In the genomic region with DNA sequence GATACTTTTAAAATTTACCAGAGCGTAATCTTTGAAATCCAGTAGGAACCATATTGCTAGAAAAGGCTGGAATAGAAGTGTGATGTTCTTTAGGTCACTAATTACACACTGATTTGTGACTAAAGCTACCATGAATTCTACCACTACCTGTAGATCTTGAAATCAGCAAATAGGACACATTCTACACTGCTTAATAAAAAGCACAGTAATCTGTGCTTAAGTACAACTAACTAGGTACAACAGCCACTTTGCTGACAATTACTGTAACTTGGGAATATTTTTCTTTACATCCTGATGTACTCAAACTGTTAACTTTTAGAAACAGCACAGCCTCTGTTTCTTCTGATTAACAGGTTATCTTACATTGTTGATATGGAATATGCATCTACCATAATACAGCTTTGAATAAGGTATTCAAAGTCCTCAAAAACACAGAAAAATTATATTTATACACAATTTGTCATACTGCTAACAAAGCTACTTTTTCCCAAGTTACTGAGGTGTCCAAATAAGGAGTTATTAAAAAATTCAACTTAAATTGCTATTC, we compare ENCODE assay signal across 7 cellular contexts. TPM values are rescaled to one million over a fixed set of nuclear protein-coding genes. Genes with fewer than 3 reads are reported as not detected.
DNase-seq lines count a peak whose midpoint lies in the region; ATAC-seq and TF ChIP-seq lines count a peak whose summit lies in the region.
"Not testable (repeated sequence)": the region's sequence is repeated elsewhere in the genome, so short reads cannot be mapped to it uniquely, and the experiment has no call there.

No MANE protein-coding gene starts in this region.

- H3K4ac ChIP-seq in mesenchymal stem cell (ENCODE audit: low read depth in 1 of 2, low read length in 2 of 2), result not testable (repeated sequence)

- H3K27me3 ChIP-seq in GM23248 (replicated peaks; ENCODE audit: insufficient read depth); OCI-LY1 (ENCODE audit: insufficient read depth, low read length); effector memory CD4-positive, alpha-beta T cell (replicated peaks; ENCODE audit: control insufficient read depth, insufficient read depth, low read length, poor library complexity, severe bottlenecking); mesenchymal stem cell (ENCODE audit: control insufficient read depth in 1 of 2, insufficient read depth in 1 of 2, low read length in 2 of 2): not testable (repeated sequence)

- in situ Hi-C loops in GM23248 (cut with MboI), result loop anchor here (25.0 kb wide), 1 partner anchor 600 kb away; no protein-coding TSS in a partner anchor

- H3K23ac ChIP-seq in mesenchymal stem cell (ENCODE audit: low read length in 2 of 2), result not testable (repeated sequence)

- H2AK5ac ChIP-seq in mesenchymal stem cell (ENCODE audit: low read length, severe bottlenecking), result not testable (repeated sequence)

- TF ChIP-seq CTCF in OCI-LY1 (IDR thresholded peaks at IDR 0.05; ENCODE audit: low read length); activated B cell treated with CpG ODN at 0.5 μM for 24 hours (IDR thresholded peaks at IDR 0.05): not testable (repeated sequence)

- H3K79me2 ChIP-seq in GM23248 (ENCODE audit: insufficient read depth), result peaks cover 98% of the 10 kb centered on the region
- peaks cover 99% of the 10 kb centered on the region for H3K79me2 ChIP-seq in OCI-LY1 (ENCODE audit: insufficient read depth, low read length)

- H2AFZ ChIP-seq in GM23248; OCI-LY1 (ENCODE audit: low read length); mesenchymal stem cell (ENCODE audit: low read depth, low read length): not testable (repeated sequence)

- H3K4me1 ChIP-seq in GM23248 (ENCODE audit: insufficient read depth), result peaks cover 67% of the 10 kb centered on the region
- peaks cover 87% of the 10 kb centered on the region for H3K4me1 ChIP-seq in OCI-LY1 (ENCODE audit: insufficient read depth, low read length, severe bottlenecking)
- peaks cover 24% of the 10 kb centered on the region for H3K4me1 ChIP-seq in effector memory CD4-positive, alpha-beta T cell (ENCODE audit: control insufficient read depth, insufficient read depth, low read length, poor library complexity, severe bottlenecking)
- H3K4me1 ChIP-seq in mesenchymal stem cell (ENCODE audit: control insufficient read depth, insufficient read depth, low read depth, low read length), result not testable (repeated sequence)

- H3F3A ChIP-seq in GM23248 (ENCODE audit: insufficient read depth), result peaks cover 61% of the 10 kb centered on the region
- not testable (repeated sequence) for H3F3A ChIP-seq in OCI-LY1 (ENCODE audit: insufficient read depth, low read length)

- not testable (repeated sequence) for DNase-seq in GM23248; activated B cell treated with CpG ODN at 0.5 μM for 24 hours; activated naive CD4-positive, alpha-beta T cell treated with anti-CD3 and anti-CD28 coated beads, Interleukin-2, amount 10 ng/mL, durations not matched to agents 7 days and 5 days; effector memory CD4-positive, alpha-beta T cell; mesenchymal stem cell; stimulated activated effector memory CD8-positive, alpha-beta T cell treated with anti-CD3 and anti-CD28 coated beads, Interleukin-12 subunit alpha, Interleukin-12 subunit beta, amount 100 ng/mL, for 72 hours (ENCODE audit: low spot score in 2 of 2)

- not testable (repeated sequence) for H3K9me2 ChIP-seq in GM23248 (ENCODE audit: insufficient read depth); OCI-LY1 (ENCODE audit: low read depth, low read length)

- H3K9me3 Mint-ChIP-seq in activated B cell treated with CpG ODN at 0.5 μM for 24 hours; activated naive CD4-positive, alpha-beta T cell treated with anti-CD3 and anti-CD28 coated beads, Interleukin-2, amount 10 ng/mL, durations not matched to agents 7 days and 5 days; stimulated activated effector memory CD8-positive, alpha-beta T cell treated with anti-CD3 and anti-CD28 coated beads, Interleukin-12 subunit alpha, Interleukin-12 subunit beta, amount 100 ng/mL, for 72 hours: not testable (repeated sequence)

- intact Hi-C loops in activated B cell treated with CpG ODN at 0.5 μM for 24 hours (cut with micrococcal nuclease), result not testable (repeated sequence)

- H3K27ac ChIP-seq in GM23248 (peak overlapping the region; percentile 32), OCI-LY1 (ENCODE audit: low read depth, low read length, poor library complexity, severe bottlenecking) (peak overlapping the region; percentile 81)
- peak overlapping the region; percentile 71 for H3K27ac ChIP-seq in effector memory CD4-positive, alpha-beta T cell (ENCODE audit: insufficient read depth, low read length, poor library complexity, severe bottlenecking)
- H3K27ac ChIP-seq in mesenchymal stem cell (ENCODE audit: low read length, poor library complexity, severe bottlenecking), result not testable (repeated sequence)

- peaks cover 13% of the 10 kb centered on the region for H3K36me3 Mint-ChIP-seq in activated B cell treated with CpG ODN at 0.5 μM for 24 hours (ENCODE audit: low read depth)
- peaks cover 49% of the 10 kb centered on the region for H3K36me3 Mint-ChIP-seq in activated naive CD4-positive, alpha-beta T cell treated with anti-CD3 and anti-CD28 coated beads, Interleukin-2, amount 10 ng/mL, durations not matched to agents 7 days and 5 days
- H3K36me3 Mint-ChIP-seq in stimulated activated effector memory CD8-positive, alpha-beta T cell treated with anti-CD3 and anti-CD28 coated beads, Interleukin-12 subunit alpha, Interleukin-12 subunit beta, amount 100 ng/mL, for 72 hours, result peaks cover 24% of the 10 kb centered on the region

- H3K79me1 ChIP-seq in mesenchymal stem cell (replicated peaks; ENCODE audit: low read length, poor library complexity, severe bottlenecking), result not testable (repeated sequence)

- H2BK120ac ChIP-seq in mesenchymal stem cell (ENCODE audit: low read depth, low read length), result not testable (repeated sequence)

- H3K27me3 Mint-ChIP-seq in activated B cell treated with CpG ODN at 0.5 μM for 24 hours; activated naive CD4-positive, alpha-beta T cell treated with anti-CD3 and anti-CD28 coated beads, Interleukin-2, amount 10 ng/mL, durations not matched to agents 7 days and 5 days: not testable (repeated sequence)

- H3K4me2 ChIP-seq in GM23248 (ENCODE audit: unreplicated experiment) (peak overlapping the region; percentile 8), OCI-LY1 (ENCODE audit: low read length) (peak overlapping the region; percentile 77)
- not testable (repeated sequence) for H3K4me2 ChIP-seq in mesenchymal stem cell (ENCODE audit: low read length, poor library complexity, severe bottlenecking)

- H2BK15ac ChIP-seq in mesenchymal stem cell (ENCODE audit: low read depth, poor library complexity, severe bottlenecking), result not testable (repeated sequence)

- H3K18ac ChIP-seq in mesenchymal stem cell (ENCODE audit: low read depth in 1 of 2, low read length in 2 of 2), result not testable (repeated sequence)

- H3K9ac ChIP-seq in GM23248 (peak overlapping the region; percentile 36; the same call in 1 of the 2 replicates), OCI-LY1 (ENCODE audit: low read length) (peak overlapping the region; percentile 59; the same call in 1 of the 2 replicates), mesenchymal stem cell (ENCODE audit: low read length) (peak overlapping the region; percentile 38)

- not testable (repeated sequence) for H3K14ac ChIP-seq in mesenchymal stem cell (ENCODE audit: low read length in 2 of 2)

- H3K9me3 ChIP-seq in GM23248 (ENCODE audit: low read depth); OCI-LY1 (ENCODE audit: low read length); effector memory CD4-positive, alpha-beta T cell (ENCODE audit: control insufficient read depth, low read length); mesenchymal stem cell (ENCODE audit: control insufficient read depth, low read length): not testable (repeated sequence)

- not testable (repeated sequence) for H2BK12ac ChIP-seq in mesenchymal stem cell (ENCODE audit: low read length in 2 of 2)

- not testable (repeated sequence) for ATAC-seq in activated B cell treated with CpG ODN at 0.5 μM for 24 hours (ENCODE audit: low read depth); stimulated activated effector memory CD8-positive, alpha-beta T cell treated with anti-CD3 and anti-CD28 coated beads, Interleukin-12 subunit alpha, Interleukin-12 subunit beta, amount 100 ng/mL, for 72 hours

- H4K20me1 ChIP-seq in GM23248 (ENCODE audit: insufficient read depth); OCI-LY1 (ENCODE audit: insufficient read depth, low read length): not testable (repeated sequence)

- H3K4me1 Mint-ChIP-seq in activated B cell treated with CpG ODN at 0.5 μM for 24 hours, result peaks cover 78% of the 10 kb centered on the region
- H3K4me1 Mint-ChIP-seq in activated naive CD4-positive, alpha-beta T cell treated with anti-CD3 and anti-CD28 coated beads, Interleukin-2, amount 10 ng/mL, durations not matched to agents 7 days and 5 days, result peaks cover 68% of the 10 kb centered on the region
- peaks cover 48% of the 10 kb centered on the region for H3K4me1 Mint-ChIP-seq in stimulated activated effector memory CD8-positive, alpha-beta T cell treated with anti-CD3 and anti-CD28 coated beads, Interleukin-12 subunit alpha, Interleukin-12 subunit beta, amount 100 ng/mL, for 72 hours

- not testable (repeated sequence) for H3K4me3 Mint-ChIP-seq in activated B cell treated with CpG ODN at 0.5 μM for 24 hours
- H3K4me3 Mint-ChIP-seq in activated naive CD4-positive, alpha-beta T cell treated with anti-CD3 and anti-CD28 coated beads, Interleukin-2, amount 10 ng/mL, durations not matched to agents 7 days and 5 days, result peak overlapping the region; percentile 65
- peak overlapping the region; percentile 67 for H3K4me3 Mint-ChIP-seq in stimulated activated effector memory CD8-positive, alpha-beta T cell treated with anti-CD3 and anti-CD28 coated beads, Interleukin-12 subunit alpha, Interleukin-12 subunit beta, amount 100 ng/mL, for 72 hours

- CTCF ChIA-PET in activated B cell treated with CpG ODN at 0.5 μM for 24 hours (lab: Charles Lee); activated naive CD4-positive, alpha-beta T cell treated with anti-CD3 and anti-CD28 coated beads, Interleukin-2, amount 10 ng/mL, durations not matched to agents 7 days and 5 days (lab: Charles Lee): not testable (repeated sequence)

- peak overlapping the region; percentile 88 for H3K27ac Mint-ChIP-seq in activated B cell treated with CpG ODN at 0.5 μM for 24 hours
- peak overlapping the region; percentile 86 for H3K27ac Mint-ChIP-seq in activated naive CD4-positive, alpha-beta T cell treated with anti-CD3 and anti-CD28 coated beads, Interleukin-2, amount 10 ng/mL, durations not matched to agents 7 days and 5 days
- H3K27ac Mint-ChIP-seq in stimulated activated effector memory CD8-positive, alpha-beta T cell treated with anti-CD3 and anti-CD28 coated beads, Interleukin-12 subunit alpha, Interleukin-12 subunit beta, amount 100 ng/mL, for 72 hours, result peak overlapping the region; percentile 95

- not testable (repeated sequence) for H2BK5ac ChIP-seq in mesenchymal stem cell (ENCODE audit: low read depth, low read length, poor library complexity, severe bottlenecking)

- not testable (repeated sequence) for H4K8ac ChIP-seq in mesenchymal stem cell (ENCODE audit: low read length)

- H3K4me3 ChIP-seq in GM23248; effector memory CD4-positive, alpha-beta T cell (ENCODE audit: insufficient read depth, low read depth, low read length, poor library complexity, severe bottlenecking); mesenchymal stem cell (ENCODE audit: insufficient read depth in 1 of 2, low read depth in 1 of 2, low read length in 2 of 2): not testable (repeated sequence)
- H3K4me3 ChIP-seq in OCI-LY1 (ENCODE audit: low read depth, low read length, poor library complexity, severe bottlenecking), result peak overlapping the region; percentile 43

- POLR2A ChIA-PET in activated B cell treated with CpG ODN at 0.5 μM for 24 hours (lab: Charles Lee), result interaction anchor here (0.6 kb wide), 2 partner anchors 240 to 321 kb away, joined by 3 read pairs; no protein-coding TSS in a partner anchor

- not testable (repeated sequence) for H4K91ac ChIP-seq in mesenchymal stem cell (ENCODE audit: low read length)

- WGBS in GM23248 (ENCODE audit: low coverage in 1 of 2, low lambda C conversion rate in 2 of 2, missing lambda C conversion rate in 2 of 2), 2 experiments, result 97 to 100% methylated on average over 1 of the region's 1 CpG
- WGBS in mesenchymal stem cell, result no CpG with 5 or more reads among the region's 1 CpG

- not testable (repeated sequence) for H3K36me3 ChIP-seq in GM23248 (ENCODE audit: low read depth); OCI-LY1 (ENCODE audit: insufficient read depth, low read length); effector memory CD4-positive, alpha-beta T cell (ENCODE audit: control insufficient read depth, insufficient read depth, low read length); mesenchymal stem cell (ENCODE audit: control insufficient read depth in 1 of 2, insufficient read depth in 2 of 2, low read depth in 1 of 2, low read length in 2 of 2)

RNA-seq across cellular contexts. Expression of gene ZNF217, which starts 6.4 kb away (rescaled TPM):
- 18.1 and 23.5 TPM in 2 replicates for total RNA-seq in GM23248 (2014; rRNA removed; shearing (Covaris generic))
- polyA plus RNA-seq in GM23248 (2016; fragmentation: Nextera tagmentation; extraction: Ambion mirVana), result 8.9 and 10.4 TPM in 2 replicates
- total RNA-seq in activated B cell treated with CpG ODN at 0.5 μM for 24 hours, result 70.0 and 80.3 TPM in 2 replicates
- 15.7 TPM for polyA plus RNA-seq in mesenchymal stem cell (2013, experiment 1 of 2)
- 16.6 TPM for polyA plus RNA-seq in mesenchymal stem cell (2013, experiment 2 of 2)
